In the genomic region with DNA sequence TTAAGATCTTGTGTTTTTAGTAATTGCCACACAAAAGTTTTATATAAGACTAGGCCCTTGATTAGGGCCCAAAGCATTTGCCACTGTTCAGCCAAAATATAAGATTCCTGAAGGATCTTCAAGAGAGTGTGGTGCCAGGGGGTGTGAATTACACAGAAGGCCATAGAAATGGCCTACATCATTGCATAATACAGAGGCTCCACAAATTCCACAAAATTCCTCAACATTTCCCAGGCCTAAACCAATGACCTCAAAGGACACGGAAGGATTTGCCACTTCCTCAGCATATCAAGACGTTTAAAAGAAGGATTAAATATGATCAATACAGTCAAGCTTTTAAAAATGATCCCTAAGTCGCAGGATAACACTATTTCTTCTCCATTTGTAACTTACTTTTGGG, we compare ENCODE assay signal across 18 cellular contexts.
"Had no signal": no experiment of that assay in that cellular context is flagged by ENCODE, and none has a peak within 500 bp of the region (broad histone marks: within the 10 kb centered on the region; RNA-seq: fewer than 3 reads in every experiment).

No MANE protein-coding gene starts in this region.

- H3K27me3 Mint-ChIP-seq: activated CD4-positive, alpha-beta T cell treated with anti-CD3 and anti-CD28 coated beads, Interleukin-2, amount 10 ng/mL, durations not matched to agents 7 days and 5 days; activated T-cell treated with anti-CD3 and anti-CD28 coated beads, Interleukin-2, amount 50 U/mL, for 24 hours; T-cell had no signal

- DNase-seq: activated CD4-positive, alpha-beta T cell treated with anti-CD3 and anti-CD28 coated beads, Interleukin-2, amount 10 ng/mL, durations not matched to agents 7 days and 5 days; activated CD4-positive, CD25-positive, alpha-beta regulatory T cell; activated CD8-positive, alpha-beta T cell treated with anti-CD3 and anti-CD28 coated beads, Interleukin-2, amount 10 ng/mL, durations not matched to agents 7 days and 5 days; activated effector memory CD4-positive, alpha-beta T cell treated with anti-CD3 and anti-CD28 coated beads, Interleukin-2, amount 50 U/mL, for 16 hours; activated naive CD4-positive, alpha-beta T cell treated with anti-CD3 and anti-CD28 coated beads, Interleukin-2, amount 50 U/mL, for 16 hours; activated T-cell treated with anti-CD3 and anti-CD28 coated beads, Interleukin-2, amount 50 U/mL, for 24 hours; aorta; foreskin fibroblast; natural killer cell; pancreas; right lobe of liver; spleen; stimulated activated CD4-positive, alpha-beta T cell treated with anti-CD3 and anti-CD28 coated beads, Interleukin-4, amount 100 ng/mL, for 4 hours; T-cell; thyroid gland had no signal

- H3K4me3 Mint-ChIP-seq: activated CD4-positive, alpha-beta T cell treated with anti-CD3 and anti-CD28 coated beads, Interleukin-2, amount 10 ng/mL, durations not matched to agents 7 days and 5 days; activated CD8-positive, alpha-beta T cell treated with anti-CD3 and anti-CD28 coated beads, Interleukin-2, amount 10 ng/mL, durations not matched to agents 7 days and 5 days; activated T-cell treated with anti-CD3 and anti-CD28 coated beads, Interleukin-2, amount 50 U/mL, for 24 hours; natural killer cell; stimulated activated memory B cell treated with anti-CD40 and anti-IgM and Interleukin-4, amounts not matched to agents 10 μg/mL and 1 μg/mL and 100 μg/mL, for 72 hours; T-cell had no signal

- H3K36me3 Mint-ChIP-seq: natural killer cell; stimulated activated memory B cell treated with anti-CD40 and anti-IgM and Interleukin-4, amounts not matched to agents 10 μg/mL and 1 μg/mL and 100 μg/mL, for 72 hours; T-cell had no signal

- H3K36me3 ChIP-seq: pancreas, right lobe of liver, thyroid gland had no signal

- H3K4me1 Mint-ChIP-seq: activated CD4-positive, alpha-beta T cell treated with anti-CD3 and anti-CD28 coated beads, Interleukin-2, amount 10 ng/mL, durations not matched to agents 7 days and 5 days; natural killer cell; stimulated activated memory B cell treated with anti-CD40 and anti-IgM and Interleukin-4, amounts not matched to agents 10 μg/mL and 1 μg/mL and 100 μg/mL, for 72 hours; T-cell had no signal

- H3K4me2 ChIP-seq: hepatocyte had no signal

- ATAC-seq: activated CD8-positive, alpha-beta T cell treated with anti-CD3 and anti-CD28 coated beads, Interleukin-2, amount 10 ng/mL, durations not matched to agents 7 days and 5 days; natural killer cell; pancreas; right lobe of liver; stimulated activated memory B cell treated with anti-CD40 and anti-IgM and Interleukin-4, amounts not matched to agents 10 μg/mL and 1 μg/mL and 100 μg/mL, for 72 hours; T-cell had no signal

- H3K4me3 ChIP-seq: coronary artery, hepatocyte, pancreas, right lobe of liver, spleen, thyroid gland had no signal

- H3K27me3 ChIP-seq: hepatocyte, pancreas, right lobe of liver, thyroid gland had no signal

- H3K4me1 ChIP-seq: pancreas, right lobe of liver, spleen, thyroid gland had no signal

- H3K9me3 Mint-ChIP-seq: activated CD4-positive, alpha-beta T cell treated with anti-CD3 and anti-CD28 coated beads, Interleukin-2, amount 10 ng/mL, durations not matched to agents 7 days and 5 days; activated T-cell treated with anti-CD3 and anti-CD28 coated beads, Interleukin-2, amount 50 U/mL, for 24 hours; natural killer cell; T-cell had no signal

- H2AFZ ChIP-seq: hepatocyte had no signal

- H3K27ac Mint-ChIP-seq: activated CD4-positive, alpha-beta T cell treated with anti-CD3 and anti-CD28 coated beads, Interleukin-2, amount 10 ng/mL, durations not matched to agents 7 days and 5 days; activated CD8-positive, alpha-beta T cell treated with anti-CD3 and anti-CD28 coated beads, Interleukin-2, amount 10 ng/mL, durations not matched to agents 7 days and 5 days; activated T-cell treated with anti-CD3 and anti-CD28 coated beads, Interleukin-2, amount 50 U/mL, for 24 hours; natural killer cell; stimulated activated memory B cell treated with anti-CD40 and anti-IgM and Interleukin-4, amounts not matched to agents 10 μg/mL and 1 μg/mL and 100 μg/mL, for 72 hours; T-cell had no signal

- H3K9me3 ChIP-seq: pancreas, right lobe of liver, spleen, thyroid gland had no signal

- H3K27ac ChIP-seq: coronary artery, hepatocyte, pancreas, right lobe of liver, spleen, thyroid gland had no signal
